ENCODE assay signal across 10 cellular contexts in the genomic region with DNA sequence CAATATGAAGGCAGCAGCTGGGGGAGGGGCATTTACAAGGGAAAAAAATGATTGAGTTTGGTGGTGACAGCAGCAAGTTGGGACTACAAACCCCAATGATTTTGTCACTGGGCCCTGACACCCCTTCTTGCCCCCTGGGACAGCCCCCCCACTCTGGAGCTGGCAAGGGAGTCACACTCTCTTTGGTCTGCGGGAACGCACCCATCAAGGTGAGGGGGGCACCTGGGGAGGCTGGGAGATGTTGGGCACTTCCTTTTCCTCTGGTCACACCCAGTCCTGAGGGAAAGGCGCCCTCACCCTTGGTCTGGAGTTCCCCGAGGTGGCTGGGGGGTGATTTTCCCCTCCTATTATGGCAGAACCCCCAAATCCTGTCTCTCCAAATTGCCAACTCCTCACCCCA. TPM values are rescaled to one million over a fixed set of nuclear protein-coding genes. Genes with fewer than 3 reads are reported as not detected.
DNase-seq lines count a peak whose midpoint lies in the region; ATAC-seq and TF ChIP-seq lines count a peak whose summit lies in the region.
"Had no signal": no experiment of that assay in that cellular context is flagged by ENCODE, and none has a peak within 500 bp of the region (broad histone marks: within the 10 kb centered on the region; RNA-seq: fewer than 3 reads in every experiment).

No MANE protein-coding gene starts in this region.

- no peak overlapping the region for H3K4me3 ChIP-seq in AG04450 (ENCODE audit: low read depth, low read length)
- H3K4me3 ChIP-seq in mammary epithelial cell (replicated peaks in 1 of 3; ENCODE audit: insufficient read depth in 1 of 3, low read depth in 2 of 3, low read length in 3 of 3): peak overlapping the region in 1 of 3 experiments; percentile 3
- H3K4me3 ChIP-seq in tibial artery: no peak overlapping the region

- peaks cover 6% of the 10 kb centered on the region for H3K79me2 ChIP-seq in mammary epithelial cell (ENCODE audit: insufficient read depth, low read length)

- no peak overlapping the region for H3K9ac ChIP-seq in mammary epithelial cell (ENCODE audit: insufficient read depth, low read length)

- WGBS in mammary epithelial cell (ENCODE audit: low coverage, missing lambda C conversion rate): 54% methylated on average over 4 of the region's 4 CpGs

- no peak overlapping the region for H2AFZ ChIP-seq in mammary epithelial cell (ENCODE audit: low read depth, low read length)

- H3K36me3 ChIP-seq in mammary epithelial cell (ENCODE audit: insufficient read depth, low read length) (peaks cover 19% of the 10 kb centered on the region), tibial artery (peaks cover 0 to 34% (median 9%) of the 10 kb centered on the region in 3 donors)

- in situ Hi-C loops in mammary epithelial cell (cut with MboI; ENCODE audit: low sequenced_read_pairs in 2 of 2) (no loop called here), ACHN (cut with HindIII; ENCODE audit: low pct_ligation_motif_present, low pct_unique_long_range_greater_than_20kb, low sequenced_read_pairs) (no loop called here)

- no peak for DNase-seq in AG04450 (ENCODE audit: low read depth, low spot score)
- peak; percentile 45 for DNase-seq in HT-29 (ENCODE audit: low spot score)
- DNase-seq in mammary epithelial cell: peak; percentile 27
- peak; percentile 33 for DNase-seq in naive B cell
- DNase-seq in NCI-H226: no peak
- no peak for DNase-seq in tibial artery
- DNase-seq in ACHN: no peak
- DNase-seq in NCI-H345 treated with DMSO at 0.1 percent for 48 hours (lab: John Stamatoyannopoulos, UW; ENCODE audit: unreplicated experiment): no peak
- DNase-seq: natural killer cell had no signal

- H3K27me3 ChIP-seq in AG04450 (ENCODE audit: control insufficient read depth, insufficient read depth, low read length) (no peaks in the 10 kb centered on the region), mammary epithelial cell (ENCODE audit: insufficient read depth, low read length) (no peaks in the 10 kb centered on the region), tibial artery (peaks cover 0 to 31% of the 10 kb centered on the region in 2 donors)

- TF ChIP-seq CTCF in AG04450 (IDR thresholded peaks at IDR 0.05; ENCODE audit: low read depth, low read length): no peak
- TF ChIP-seq CTCF in mammary epithelial cell (conservative IDR thresholded peaks at IDR 0.05 in 1 of 2, IDR thresholded peaks at IDR 0.05 in 1 of 2; ENCODE audit: extremely low read depth in 1 of 2, insufficient read depth in 1 of 2, low read depth in 1 of 2, low read length in 2 of 2): no peak
- TF ChIP-seq CTCF in tibial artery (IDR thresholded peaks at IDR 0.05): no peak

- H3K4me1 ChIP-seq in mammary epithelial cell (ENCODE audit: insufficient read depth, low read length): peaks cover 45% of the 10 kb centered on the region
- peaks cover 0 to 27% (median 7%) of the 10 kb centered on the region in 4 donors for H3K4me1 ChIP-seq in tibial artery

- no TSS peak for BruUV-seq in mammary epithelial cell (replicated peaks; lab: Mats Ljungman, UMichigan)

- H4K20me1 ChIP-seq in mammary epithelial cell (ENCODE audit: insufficient read depth, low read length): no peaks in the 10 kb centered on the region

- POLR2A ChIA-PET in AG04450 (lab: Yijun Ruan, JAX): interaction anchor here (1.4 kb wide), 1 partner anchor 49 kb away, joined by 9 read pairs; a partner anchor contains a TSS

- peaks cover 34 to 49% (median 43%) of the 10 kb centered on the region in 3 donors for H3K4me1 Mint-ChIP-seq in naive B cell

- peak overlapping the region; percentile 66 for H3K4me2 ChIP-seq in mammary epithelial cell (ENCODE audit: insufficient read depth, low read depth, low read length)

- no peaks in the 10 kb centered on the region; the same call in 1 of the 2 replicates for H3K9me3 ChIP-seq in AG04450 (ENCODE audit: control insufficient read depth, insufficient read depth, low read length)
- no peaks in the 10 kb centered on the region for H3K9me3 ChIP-seq in mammary epithelial cell (replicated peaks; ENCODE audit: insufficient read depth, low read length)
- no peaks in the 10 kb centered on the region for H3K9me3 ChIP-seq in tibial artery

- H3K27ac Mint-ChIP-seq in naive B cell: peak overlapping the region; percentile 9 to 91 (median 86)
- H3K27ac Mint-ChIP-seq: activated naive CD8-positive, alpha-beta T cell treated with anti-CD3 and anti-CD28 coated beads for 36 hours; natural killer cell had no signal

- peak overlapping the region; percentile 63 to 89 (median 85) for H3K4me3 Mint-ChIP-seq in naive B cell
- H3K4me3 Mint-ChIP-seq: activated naive CD8-positive, alpha-beta T cell treated with anti-CD3 and anti-CD28 coated beads for 36 hours had no signal

- intact Hi-C loops in mammary epithelial cell (cut with micrococcal nuclease): loop anchor here (1.0 kb wide), 2 partner anchors 22 to 86 kb away; a partner anchor contains a TSS
- intact Hi-C loops in tibial artery (cut with DNase I; ENCODE audit: low total_unique reads): loop anchor here (1.0 kb wide), 1 partner anchor 48 kb away; no protein-coding TSS in a partner anchor

- CTCF ChIA-PET in AG04450 (lab: Charles Lee) (interaction anchor here (0.5 to 2.3 kb wide), 3 partner anchors 23 to 103 kb away, joined by 3 to 11 read pairs (median 5); a partner anchor contains a TSS), mammary epithelial cell (lab: Charles Lee; ENCODE audit: low non-redundant PET) (no interaction called here)

- H3K27ac ChIP-seq in AG04450 (ENCODE audit: low read depth, low read length) (peak overlapping the region; percentile 73), mammary epithelial cell (ENCODE audit: insufficient read depth, low read depth, low read length) (peak overlapping the region; percentile 61), tibial artery (no peak overlapping the region)

- no peaks in the 10 kb centered on the region for H3K36me3 Mint-ChIP-seq in naive B cell
- H3K36me3 Mint-ChIP-seq: activated naive CD8-positive, alpha-beta T cell treated with anti-CD3 and anti-CD28 coated beads for 36 hours; natural killer cell had no signal

- no peaks in the 10 kb centered on the region for H3K9me3 Mint-ChIP-seq in naive B cell
- H3K9me3 Mint-ChIP-seq: activated naive CD8-positive, alpha-beta T cell treated with anti-CD3 and anti-CD28 coated beads for 36 hours; natural killer cell had no signal

- no peaks in the 10 kb centered on the region for H3K27me3 Mint-ChIP-seq in naive B cell

- ATAC-seq in naive B cell (ENCODE audit: low read depth in 2 of 2): peak; percentile 17 to 22

- dilution Hi-C loops in mammary epithelial cell (cut with HindIII; ENCODE audit: low sequenced_read_pairs): no loop called here

RNA-seq across cellular contexts. Expression of a gene that starts 24.4 kb away (rescaled TPM):
- polyA plus RNA-seq in AG04450 (2011; rRNA removed): 43.8 and 46.5 TPM in 2 replicates
- 85.2 and 108 TPM in 2 replicates for polyA minus RNA-seq in AG04450 (2011; rRNA and poly(A)+ RNA removed)
- total RNA-seq in HT-29 (2014; rRNA removed; shearing (Covaris generic)): 230 and 236 TPM in 2 replicates
- total RNA-seq in mammary epithelial cell: 10 to 100 TPM; 75.0 to 81.0 TPM
- 71.4 TPM for polyA plus RNA-seq in mammary epithelial cell
- polyA minus RNA-seq in mammary epithelial cell: 145 TPM
- polyA plus RNA-seq in naive B cell (ENCODE audit: low read depth in 6 of 6): under 1 TPM in 4 of 6 donors, not detected in 2; 0.19 to 0.69 (median 0.47) TPM

RNA-seq across cellular contexts. Expression of a gene that starts 49.6 kb away (rescaled TPM):
- polyA plus RNA-seq in AG04450 (2011; rRNA removed) (10.8 and 11.2 TPM in 2 replicates), mammary epithelial cell (11.5 TPM), naive B cell (ENCODE audit: low read depth in 6 of 6) (10 to 100 TPM in 4 of 6 donors, 1 to 10 TPM in 2; 7.8 to 13.1 (median 11.5) TPM)
- 16.0 and 17.3 TPM in 2 replicates for polyA minus RNA-seq in AG04450 (2011; rRNA and poly(A)+ RNA removed)
- 68.7 and 85.6 TPM in 2 replicates for total RNA-seq in HT-29 (2014; rRNA removed; shearing (Covaris generic))
- total RNA-seq in mammary epithelial cell: 10 to 100 TPM; 11.7 to 31.0 TPM
- 18.6 TPM for polyA minus RNA-seq in mammary epithelial cell

Comparison
In these comparisons a context has a peak if more than half of its experiments do, and no peak if none do; other contexts are left out.
1. DNase-seq: peak in HT-29 (single experiment), mammary epithelial cell (single experiment) and naive B cell (single experiment); none in AG04450 (single experiment), NCI-H226 (single experiment), tibial artery (0 of 2), ACHN (single experiment) and NCI-H345 treated with DMSO at 0.1 percent for 48 hours (single experiment).
2. H3K27ac ChIP-seq: peak in AG04450 (single experiment) and mammary epithelial cell (single experiment); none in tibial artery (0 of 2).
3. RNA of a gene that starts 24.4 kb away (polyA plus RNA-seq): 71.4 TPM in mammary epithelial cell (single experiment) and 43.8 to 46.5 TPM in AG04450; 0.19 to 0.69 TPM in naive B cell; every median in the first group is over 10 times any median in the second.